In genomic region chr1:43766818-43767525, GRCh38 we compare ENCODE assay signal across 12 cellular contexts. TPM values are rescaled to one million over a fixed set of nuclear protein-coding genes. Genes with fewer than 3 reads are reported as not detected.
DNase-seq lines count a peak whose midpoint lies in the region; ATAC-seq, FAIRE-seq and TF ChIP-seq lines count a peak whose summit lies in the region.
"Had no signal": no experiment of that assay in that cellular context is flagged by ENCODE, and none has a peak within 500 bp of the region (broad histone marks: within the 10 kb centered on the region; RNA-seq: fewer than 3 reads in every experiment).

No MANE protein-coding gene starts in this region.

- peaks cover 2% of the 10 kb centered on the region for H4K20me1 ChIP-seq in osteoblast (ENCODE audit: insufficient read depth, low read length)

- FAIRE-seq in bronchial epithelial cell (lab: Jason Lieb, UNC): peak; percentile 87
- FAIRE-seq: H54 had no signal

- H3K4me3 ChIP-seq in bronchial epithelial cell (ENCODE audit: low read depth, low read length) (no peak overlapping the region), osteoblast (ENCODE audit: insufficient read depth, low read length) (no peak overlapping the region)

- ATAC-seq in HG02973 (IDR thresholded peaks at IDR 0.05; ENCODE audit: unreplicated experiment) (no peak), GM19035 (IDR thresholded peaks at IDR 0.05; ENCODE audit: unreplicated experiment) (no peak)
- ATAC-seq: activated CD4-positive, CD25-positive, alpha-beta regulatory T cell treated with anti-CD3 and anti-CD28 coated beads, Interleukin-2, amount 50 U/mL, for 24 hours had no signal

- H3K4me1 ChIP-seq in osteoblast (ENCODE audit: insufficient read depth, low read length): peaks cover 6% of the 10 kb centered on the region

- H3K79me2 ChIP-seq in osteoblast (ENCODE audit: insufficient read depth, low read length): peaks cover 30% of the 10 kb centered on the region

- H3K4me2 ChIP-seq in osteoblast (ENCODE audit: insufficient read depth, low read length): no peak overlapping the region

- H3K9me3 ChIP-seq in osteoblast (ENCODE audit: low read depth, low read length): no peaks in the 10 kb centered on the region

- no peak overlapping the region for H3K27ac ChIP-seq in osteoblast (ENCODE audit: low read depth, low read length)

- DNase-seq in HPDE6-E6E7 (ENCODE audit: extremely low spot score) (peak; percentile 31), NOMO-1 treated with DMSO at 0.1 percent for 48 hours (lab: John Stamatoyannopoulos, UW; ENCODE audit: unreplicated experiment) (peak; percentile 72), bronchial epithelial cell (ENCODE audit: low read depth) (peak; percentile 93), osteoblast (ENCODE audit: insufficient read length, low spot score, missing footprints) (peak; percentile 54), NCI-H1092 (lab: John Stamatoyannopoulos, UW) (no peak)
- DNase-seq: KG1, midbrain, SHP77 had no signal

- TF ChIP-seq CTCF in bronchial epithelial cell (IDR thresholded peaks at IDR 0.05; ENCODE audit: insufficient read depth, low read length, severe bottlenecking): no peak
- no peak for TF ChIP-seq CTCF in osteoblast (IDR thresholded peaks at IDR 0.05; ENCODE audit: extremely low read depth, low read depth, low read length)

- H3K36me3 ChIP-seq in bronchial epithelial cell (ENCODE audit: control insufficient read depth, insufficient read depth, low read length) (no peaks in the 10 kb centered on the region), osteoblast (ENCODE audit: insufficient read depth, low read length) (no peaks in the 10 kb centered on the region)

- no peak overlapping the region for H2AFZ ChIP-seq in osteoblast (ENCODE audit: low read length)

- no peaks in the 10 kb centered on the region for H3K27me3 ChIP-seq in bronchial epithelial cell (ENCODE audit: control insufficient read depth, insufficient read depth, low read length)
- H3K27me3 ChIP-seq in osteoblast (ENCODE audit: insufficient read depth, low read length): no peaks in the 10 kb centered on the region

RNA-seq across cellular contexts. Expression of gene ST3GAL3, which starts 59.6 kb away (rescaled TPM):
- total RNA-seq in bronchial epithelial cell: 6.7 and 10.3 TPM in 2 replicates
- 18.0 and 18.5 TPM in 2 replicates for total RNA-seq in osteoblast
